21 cellular contexts compared by ENCODE assay signal in genomic region chr11:126413843-126414405, GRCh38. TPM values are rescaled to one million over a fixed set of nuclear protein-coding genes. Genes with fewer than 3 reads are reported as not detected.
A peak's percentile ranks its signal among the peaks of the same experiment; 100 is the strongest.
DNase-seq lines count a peak whose midpoint lies in the region; ATAC-seq and TF ChIP-seq lines count a peak whose summit lies in the region.
"Had no signal": no experiment of that assay in that cellular context is flagged by ENCODE, and none has a peak within 500 bp of the region (broad histone marks: within the 10 kb centered on the region; RNA-seq: fewer than 3 reads in every experiment).

No MANE protein-coding gene starts in this region.

- H3K9me3 ChIP-seq in esophagus squamous epithelium (no peaks in the 10 kb centered on the region), sigmoid colon (no peaks in the 10 kb centered on the region), upper lobe of left lung (no peaks in the 10 kb centered on the region)
- H3K9me3 ChIP-seq: body of pancreas, SK-N-SH had no signal

- TF ChIP-seq EP300 in sigmoid colon (IDR thresholded peaks at IDR 0.05), result no peak
- no peak for TF ChIP-seq EP300 in upper lobe of left lung (IDR thresholded peaks at IDR 0.05)

- TF ChIP-seq POLR2A in esophagus squamous epithelium (IDR thresholded peaks at IDR 0.05), result no peak
- TF ChIP-seq POLR2A in sigmoid colon (IDR thresholded peaks at IDR 0.05), result no peak
- TF ChIP-seq POLR2A in upper lobe of left lung (IDR thresholded peaks at IDR 0.05), result no peak

- H3K4me3 Mint-ChIP-seq in chondrocyte (ENCODE audit: unreplicated experiment), result no peak overlapping the region
- H3K4me3 Mint-ChIP-seq: activated CD4-positive, alpha-beta T cell treated with anti-CD3 and anti-CD28 coated beads, Interleukin-2, amount 10 ng/mL, durations not matched to agents 24 days and 14 days; activated naive CD8-positive, alpha-beta T cell treated with anti-CD3 and anti-CD28 coated beads, Interleukin-2, amount 10 ng/mL, durations not matched to agents 7 days and 5 days; H9; IgD-negative memory B cell had no signal

- H3K27me3 Mint-ChIP-seq in chondrocyte (ENCODE audit: low read depth), result no peaks in the 10 kb centered on the region
- H3K27me3 Mint-ChIP-seq: CD8-positive, alpha-beta memory T cell had no signal

- H3K36me3 ChIP-seq in esophagus squamous epithelium, result peaks cover 0 to 31% (median 0%) of the 10 kb centered on the region in 3 donors
- H3K36me3 ChIP-seq in sigmoid colon, result peaks cover 0 to 24% (median 4%) of the 10 kb centered on the region in 4 donors
- peaks cover 0 to 8% (median 7%) of the 10 kb centered on the region in 4 donors for H3K36me3 ChIP-seq in upper lobe of left lung

- H3K36me3 Mint-ChIP-seq in chondrocyte (ENCODE audit: low read depth), result peaks cover 22% of the 10 kb centered on the region
- H3K36me3 Mint-ChIP-seq: activated naive CD8-positive, alpha-beta T cell treated with anti-CD3 and anti-CD28 coated beads, Interleukin-2, amount 10 ng/mL, durations not matched to agents 7 days and 5 days had no signal

- intact Hi-C loops in esophagus squamous epithelium (cut with DNase I), result no loop called here
- intact Hi-C loops in sigmoid colon (cut with DNase I), result loop anchor here (2.0 to 10.0 kb wide), 3 partner anchors 57 to 519 kb away; no protein-coding TSS in a partner anchor

- DNase-seq in chondrocyte (ENCODE audit: low spot score) (peak; percentile 48), esophagus squamous epithelium (lab: John Stamatoyannopoulos, UW) (no peak), sigmoid colon (no peak), upper lobe of left lung (no peak), activated gamma-delta T cell treated with Interleukin-2 at 50 U/mL for 16 hours (no peak), NCI-H2196 (lab: John Stamatoyannopoulos, UW; ENCODE audit: unreplicated experiment) (no peak)
- DNase-seq: activated CD4-positive, alpha-beta T cell treated with anti-CD3 and anti-CD28 coated beads, Interleukin-2, amount 10 ng/mL, durations not matched to agents 24 days and 14 days; activated naive CD8-positive, alpha-beta T cell treated with anti-CD3 and anti-CD28 coated beads, Interleukin-2, amount 10 ng/mL, durations not matched to agents 7 days and 5 days; body of pancreas; CD8-positive, alpha-beta memory T cell; GDM1; H9; NCI-H1417; NCI-H526; SK-N-SH; stimulated activated CD4-positive, alpha-beta T cell treated with anti-CD3 and anti-CD28 coated beads, Interleukin-4, amount 100 ng/mL, for 24 hours; stimulated activated naive CD8-positive, alpha-beta T cell treated with anti-CD3 and anti-CD28 coated beads, Interleukin-15, Interleukin-2, amounts not matched to agents 100 U/mL and 50 U/mL, for 24 hours had no signal

- WGBS in esophagus squamous epithelium, 2 donors, result 50 to 77% methylated on average over 1 to 2 of the region's 9 CpGs
- 91% methylated on average over 9 of the region's 9 CpGs for WGBS in sigmoid colon, 2 donors
- 77 to 100% methylated on average over 3 to 9 of the region's 9 CpGs for whole genome bisulfite sequencing in upper lobe of left lung, 2 donors

- ATAC-seq in upper lobe of left lung (ENCODE audit: low FRiP score in 2 of 2) (no peak), GM21447 (IDR thresholded peaks at IDR 0.05; ENCODE audit: unreplicated experiment) (no peak)
- ATAC-seq: body of pancreas; stimulated activated naive CD8-positive, alpha-beta T cell treated with anti-CD3 and anti-CD28 coated beads, Interleukin-15, Interleukin-2, amounts not matched to agents 100 U/mL and 50 U/mL, for 24 hours had no signal

- no peak for TF ChIP-seq CTCF in chondrocyte (IDR thresholded peaks at IDR 0.05)
- TF ChIP-seq CTCF in esophagus squamous epithelium (IDR thresholded peaks at IDR 0.05), result no peak
- TF ChIP-seq CTCF in sigmoid colon (IDR thresholded peaks at IDR 0.05), result no peak
- no peak for TF ChIP-seq CTCF in upper lobe of left lung (IDR thresholded peaks at IDR 0.05)

- H3K4me3 ChIP-seq in esophagus squamous epithelium (no peak overlapping the region), sigmoid colon (no peak overlapping the region), upper lobe of left lung (no peak overlapping the region)
- H3K4me3 ChIP-seq: body of pancreas had no signal

- peaks cover 29 to 84% (median 33%) of the 10 kb centered on the region in 3 donors for H3K4me1 ChIP-seq in esophagus squamous epithelium
- H3K4me1 ChIP-seq in sigmoid colon, result peaks cover 0 to 60% (median 53%) of the 10 kb centered on the region in 4 donors
- H3K4me1 ChIP-seq in upper lobe of left lung, result peaks cover 26 to 39% (median 31%) of the 10 kb centered on the region in 4 donors

- H3K4me1 Mint-ChIP-seq in chondrocyte (ENCODE audit: low read depth), result peaks cover 15% of the 10 kb centered on the region

- H3K27ac ChIP-seq in esophagus squamous epithelium (peak overlapping the region; percentile 68 to 92 (median 87)), sigmoid colon (peak overlapping the region; percentile 82 to 86 (median 84)), upper lobe of left lung (peak overlapping the region; percentile 37 to 86 (median 82))
- H3K27ac ChIP-seq: body of pancreas, VCaP had no signal

- no peaks in the 10 kb centered on the region for H3K9me3 Mint-ChIP-seq in chondrocyte (ENCODE audit: low read depth)
- H3K9me3 Mint-ChIP-seq: activated CD4-positive, alpha-beta T cell treated with anti-CD3 and anti-CD28 coated beads, Interleukin-2, amount 10 ng/mL, durations not matched to agents 24 days and 14 days; activated naive CD8-positive, alpha-beta T cell treated with anti-CD3 and anti-CD28 coated beads, Interleukin-2, amount 10 ng/mL, durations not matched to agents 7 days and 5 days; activated T-helper 2 cell treated with anti-CD3 and anti-CD28 coated beads, Interferon-gamma antibody, Interleukin-2, Interleukin-4, amounts not matched to agents 10 μg/mL and 5 μg/mL and 100 μg/mL, durations not matched to agents 14 hours and 24 hours and 36 hours; CD8-positive, alpha-beta memory T cell; H9; IgD-negative memory B cell had no signal

- no peak overlapping the region for H3K27ac Mint-ChIP-seq in chondrocyte (ENCODE audit: unreplicated experiment)
- H3K27ac Mint-ChIP-seq: activated CD4-positive, alpha-beta T cell treated with anti-CD3 and anti-CD28 coated beads, Interleukin-2, amount 10 ng/mL, durations not matched to agents 24 days and 14 days; activated naive CD8-positive, alpha-beta T cell treated with anti-CD3 and anti-CD28 coated beads, Interleukin-2, amount 10 ng/mL, durations not matched to agents 7 days and 5 days; activated T-helper 2 cell treated with anti-CD3 and anti-CD28 coated beads, Interferon-gamma antibody, Interleukin-2, Interleukin-4, amounts not matched to agents 10 μg/mL and 5 μg/mL and 100 μg/mL, durations not matched to agents 14 hours and 24 hours and 36 hours; H9; IgD-negative memory B cell had no signal

- H3K27me3 ChIP-seq in esophagus squamous epithelium, result no peaks in the 10 kb centered on the region
- no peaks in the 10 kb centered on the region for H3K27me3 ChIP-seq in sigmoid colon
- H3K27me3 ChIP-seq in upper lobe of left lung, result no peaks in the 10 kb centered on the region
- H3K27me3 ChIP-seq: body of pancreas had no signal

RNA-seq across cellular contexts. Expression of gene ST3GAL4, which starts 58.4 kb away (rescaled TPM):
- 30.7 to 75.9 TPM (median 30.9 TPM) in 3 replicates for total RNA-seq in chondrocyte
- 100 to 1,000 TPM in 1 of 4 donors, 10 to 100 TPM in 3; 31.0 to 110 (median 51.2) TPM for total RNA-seq in esophagus squamous epithelium
- 10 to 100 TPM; 43.1 to 69.2 (median 45.5) TPM for total RNA-seq in sigmoid colon
- polyA plus RNA-seq in sigmoid colon, result 100 to 1,000 TPM; 211 to 336 (median 268) TPM
- 10 to 100 TPM; 20.6 to 47.9 (median 34.0) TPM for total RNA-seq in upper lobe of left lung
